8 cellular contexts compared by ENCODE assay signal in genomic region chrX:130523460-130524394, GRCh38.
DNase-seq lines count a peak whose midpoint lies in the region; TF ChIP-seq lines count a peak whose summit lies in the region.

No MANE protein-coding gene starts in this region.

- TF ChIP-seq POLR2A in spleen (IDR thresholded peaks at IDR 0.05) = no peak

- H3K9me3 ChIP-seq in MG63 (no peaks in the 10 kb centered on the region), iPS-20b (ENCODE audit: insufficient read depth, low read depth, low read length) (no peaks in the 10 kb centered on the region), skeletal muscle tissue (ENCODE audit: control insufficient read depth in 3 of 3, low read length in 3 of 3) (no peaks in the 10 kb centered on the region), spleen (no peaks in the 10 kb centered on the region)

- no peaks in the 10 kb centered on the region for H3K36me3 ChIP-seq in MG63
- no peaks in the 10 kb centered on the region for H3K36me3 ChIP-seq in iPS-20b (ENCODE audit: insufficient read depth, low read depth, low read length)
- no peaks in the 10 kb centered on the region for H3K36me3 ChIP-seq in skeletal muscle tissue (ENCODE audit: control insufficient read depth in 3 of 3, insufficient read depth in 3 of 3, low read length in 3 of 3)
- H3K36me3 ChIP-seq in spleen = no peaks in the 10 kb centered on the region

- H3K27ac ChIP-seq in iPS-20b (ENCODE audit: low read length) = no peak overlapping the region
- H3K27ac ChIP-seq in skeletal muscle tissue (ENCODE audit: low read depth, low read length) = no peak overlapping the region
- H3K27ac ChIP-seq in spleen = no peak overlapping the region

- peak overlapping the region; percentile 27 for H3K4me3 ChIP-seq in MG63
- peak overlapping the region; percentile 38 for H3K4me3 ChIP-seq in astrocyte of the cerebellum (ENCODE audit: low read depth, low read length)
- H3K4me3 ChIP-seq in iPS-20b (ENCODE audit: low read length) = peak overlapping the region; percentile 72; the same call in 1 of the 2 replicates
- H3K4me3 ChIP-seq in skeletal muscle tissue (ENCODE audit: low read length in 3 of 3) = peak overlapping the region; percentile 55 to 66 (median 59)
- peak overlapping the region in 4 of 8 donors; percentile 9 to 57 (median 24) for H3K4me3 ChIP-seq in spleen

- H3K4me1 ChIP-seq in iPS-20b (ENCODE audit: insufficient read depth, low read length) (no peaks in the 10 kb centered on the region), skeletal muscle tissue (ENCODE audit: control insufficient read depth in 3 of 3, insufficient read depth in 3 of 3, low read length in 3 of 3) (no peaks in the 10 kb centered on the region), spleen (peaks cover 0 to 3% (median 0%) of the 10 kb centered on the region in 6 donors)

- in situ Hi-C loops in astrocyte of the cerebellum (cut with HindIII; ENCODE audit: low sequenced_read_pairs) = no loop called here

- H3K9ac ChIP-seq in iPS-20b (ENCODE audit: low read depth, low read length) (peak overlapping the region; percentile 24; the same call in 1 of the 2 replicates), skeletal muscle tissue (ENCODE audit: low read depth in 1 of 3, low read length in 3 of 3) (no peak overlapping the region)

- intact Hi-C loops in spleen (cut with DNase I; ENCODE audit: low total_unique reads) = no loop called here

- H3K27me3 ChIP-seq in MG63 = no peaks in the 10 kb centered on the region
- H3K27me3 ChIP-seq in iPS-20b (ENCODE audit: insufficient read depth, low read length) = no peaks in the 10 kb centered on the region
- no peaks in the 10 kb centered on the region for H3K27me3 ChIP-seq in skeletal muscle tissue (ENCODE audit: control insufficient read depth in 3 of 3, insufficient read depth in 3 of 3, low read length in 3 of 3)
- peaks cover 0 to 8% (median 6%) of the 10 kb centered on the region in 7 donors for H3K27me3 ChIP-seq in spleen (replicated peaks in 1 of 7)

- WGBS in spleen, 5 donors = 15 to 52% (median 28%) methylated on average over 37 to 42 of the region's 42 CpGs

- peak; percentile 36 for DNase-seq in CMK (ENCODE audit: low read depth)
- peak; percentile 25 for DNase-seq in MG63
- DNase-seq in astrocyte of the cerebellum (ENCODE audit: low read depth) = no peak
- DNase-seq in GOT3 (lab: John Stamatoyannopoulos, UW) = no peak
- no peak for DNase-seq in spleen
- DNase-seq in GDM1 (lab: John Stamatoyannopoulos, UW) = no peak

- TF ChIP-seq CTCF in astrocyte of the cerebellum (IDR thresholded peaks at IDR 0.05; ENCODE audit: low read depth, low read length, missing control alignments) = no peak
- TF ChIP-seq CTCF in spleen (IDR thresholded peaks at IDR 0.05 in 8 of 11, conservative IDR thresholded peaks at IDR 0.05 in 3 of 11) = no peak

Comparison
In these comparisons a context has a peak if more than half of its experiments do, and no peak if none do; other contexts are left out.
1. DNase-seq: peak in CMK (single experiment) and MG63 (single experiment); none in astrocyte of the cerebellum (single experiment), GOT3 (single experiment), spleen (single experiment) and GDM1 (single experiment).